Comparison of ENCODE assay signal across 21 cellular contexts in the genomic region with DNA sequence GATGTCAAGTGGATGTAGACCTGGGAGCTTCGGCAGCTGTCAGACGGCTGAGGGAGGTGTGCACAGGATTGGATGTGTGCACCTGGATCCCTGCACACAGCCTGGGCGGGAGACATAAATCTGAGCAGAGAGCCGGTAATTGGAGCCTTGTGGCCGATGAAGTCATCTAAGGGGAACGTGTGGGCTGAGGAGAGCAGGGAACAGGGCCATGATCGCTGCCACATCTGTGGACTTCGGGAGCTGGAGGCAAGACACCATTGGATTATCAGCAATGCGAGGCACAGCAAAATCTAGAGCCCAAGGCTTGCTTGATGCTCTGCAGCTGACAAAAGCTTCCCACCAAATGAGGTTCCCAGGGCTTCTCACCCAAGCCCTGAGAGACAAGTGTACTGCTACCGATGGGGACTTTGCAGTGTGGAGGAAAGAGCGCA.
DNase-seq lines count a peak whose midpoint lies in the region; ATAC-seq and TF ChIP-seq lines count a peak whose summit lies in the region.
"Had no signal": no experiment of that assay in that cellular context is flagged by ENCODE, and none has a peak within 500 bp of the region (broad histone marks: within the 10 kb centered on the region; RNA-seq: fewer than 3 reads in every experiment).

No MANE protein-coding gene starts in this region.

- WGBS in sigmoid colon, 2 donors: 84 to 85% methylated on average over 11 of the region's 11 CpGs

- no peaks in the 10 kb centered on the region for H3K4me1 ChIP-seq in sigmoid colon
- H3K4me1 ChIP-seq: body of pancreas, pancreas, Peyer's patch had no signal

- H3K36me3 ChIP-seq in WERI-Rb-1 (no peaks in the 10 kb centered on the region), sigmoid colon (no peaks in the 10 kb centered on the region)
- H3K36me3 ChIP-seq: BLaER1 treated with 17β-estradiol and CSF1 and Interleukin-3, amounts not matched to agents 10 nM and 100 nM; pancreas; Peyer's patch; thyroid gland had no signal

- POLR2A ChIA-PET in HEK293T (lab: Yijun Ruan, JAX): no interaction called here
- POLR2A ChIA-PET in CD4-positive, alpha-beta T cell (lab: Charles Lee): no interaction called here

- no peak for ATAC-seq in CD4-positive, alpha-beta T cell (ENCODE audit: poor library complexity)
- ATAC-seq: body of pancreas, left ventricle myocardium superior, pancreas had no signal

- H3K36me3 Mint-ChIP-seq in CD4-positive, alpha-beta T cell (ENCODE audit: low read depth): no peaks in the 10 kb centered on the region

- no peaks in the 10 kb centered on the region for H3K9me3 ChIP-seq in WERI-Rb-1 (ENCODE audit: severe bottlenecking)
- no peaks in the 10 kb centered on the region for H3K9me3 ChIP-seq in sigmoid colon
- no peaks in the 10 kb centered on the region for H3K9me3 ChIP-seq in CD4-positive, alpha-beta T cell (ENCODE audit: control insufficient read depth, low read length)
- H3K9me3 ChIP-seq: BLaER1 treated with 17β-estradiol and CSF1 and Interleukin-3, amounts not matched to agents 10 nM and 100 nM; body of pancreas; pancreas; Peyer's patch; thyroid gland had no signal

- no peak overlapping the region for H3K27ac Mint-ChIP-seq in CD4-positive, alpha-beta T cell

- TF ChIP-seq POLR2A in sigmoid colon (IDR thresholded peaks at IDR 0.05) (no peak), erythroblast (IDR thresholded peaks at IDR 0.05; ENCODE audit: low read length) (no peak)

- H3K9me3 Mint-ChIP-seq in CD4-positive, alpha-beta T cell: no peaks in the 10 kb centered on the region

- TF ChIP-seq CTCF in WERI-Rb-1 (IDR thresholded peaks at IDR 0.05; ENCODE audit: low read depth, low read length) (no peak), sigmoid colon (IDR thresholded peaks at IDR 0.05) (no peak)
- no peak for TF ChIP-seq CTCF in CD4-positive, alpha-beta T cell (IDR thresholded peaks at IDR 0.05)

- H3K4me3 ChIP-seq in WERI-Rb-1 (ENCODE audit: low read depth, low read length) (no peak overlapping the region), sigmoid colon (no peak overlapping the region)
- H3K4me3 ChIP-seq: BLaER1 treated with 17β-estradiol and CSF1 and Interleukin-3, amounts not matched to agents 10 nM and 100 nM; body of pancreas; coronary artery; pancreas; Peyer's patch; smooth muscle cell; thyroid gland had no signal

- no peak overlapping the region for H3K27ac ChIP-seq in WERI-Rb-1
- H3K27ac ChIP-seq in sigmoid colon: no peak overlapping the region
- no peak overlapping the region for H3K27ac ChIP-seq in CD4-positive, alpha-beta T cell (ENCODE audit: low read depth, low read length)
- H3K27ac ChIP-seq: BLaER1 treated with 17β-estradiol and CSF1 and Interleukin-3, amounts not matched to agents 10 nM and 100 nM; body of pancreas; coronary artery; pancreas; Peyer's patch; thyroid gland had no signal

- intact Hi-C loops in sigmoid colon (cut with DNase I): no loop called here
- intact Hi-C loops in CD4-positive, alpha-beta T cell (cut with DNase I, micrococcal nuclease): no loop called here

- no peaks in the 10 kb centered on the region for H3K27me3 Mint-ChIP-seq in CD4-positive, alpha-beta T cell

- CTCF ChIA-PET in HEK293T (lab: Yijun Ruan, JAX): no interaction called here
- CTCF ChIA-PET in CD4-positive, alpha-beta T cell (lab: Charles Lee): no interaction called here

- H3K27me3 ChIP-seq in WERI-Rb-1 (ENCODE audit: insufficient read depth, low read depth, severe bottlenecking): no peaks in the 10 kb centered on the region
- H3K27me3 ChIP-seq in sigmoid colon: no peaks in the 10 kb centered on the region
- no peaks in the 10 kb centered on the region for H3K27me3 ChIP-seq in CD4-positive, alpha-beta T cell (ENCODE audit: control insufficient read depth, insufficient read depth, low read length)
- H3K27me3 ChIP-seq: BLaER1 treated with 17β-estradiol and CSF1 and Interleukin-3, amounts not matched to agents 10 nM and 100 nM; body of pancreas; pancreas; Peyer's patch; thyroid gland had no signal

- DNase-seq in COLO668 (lab: John Stamatoyannopoulos, UW; ENCODE audit: unreplicated experiment) (peak; percentile 29), HEK293T (ENCODE audit: extremely low spot score) (peak; percentile 20), WERI-Rb-1 (peak; percentile 51), sigmoid colon (peak; percentile 42), NCI-H748 (lab: John Stamatoyannopoulos, UW; ENCODE audit: unreplicated experiment) (no peak), erythroblast (lab: John Stamatoyannopoulos, UW) (no peak)
- DNase-seq in activated CD4-positive, alpha-beta T cell treated with anti-CD3 and anti-CD28 coated beads for 48 hours: no peak
- DNase-seq in CD4-positive, alpha-beta T cell: no peak
- DNase-seq: activated CD4-positive, alpha-beta T cell treated with anti-CD3 and anti-CD28 coated beads, Interleukin-2, amount 50 U/mL, for 1 hour; activated naive CD4-positive, alpha-beta T cell treated with anti-CD3 and anti-CD28 coated beads, Interleukin-2, amount 50 U/mL, for 16 hours; body of pancreas; DMS79; left ventricle myocardium superior; NCI-H187; NCI-H748 treated with DMSO at 0.1 percent for 48 hours; pancreas; Peyer's patch; thyroid gland had no signal

- no peaks in the 10 kb centered on the region for H3K4me1 Mint-ChIP-seq in CD4-positive, alpha-beta T cell (ENCODE audit: low read depth)

- no peak overlapping the region for H3K4me3 Mint-ChIP-seq in CD4-positive, alpha-beta T cell

- no peak for TF ChIP-seq EP300 in sigmoid colon (IDR thresholded peaks at IDR 0.05)

TF ChIP-seq in HEK293T, 16 proteins besides CTCF, POLR2A, EP300 and RAD21:
- TF ChIP-seq FOXK2 (IDR thresholded peaks at IDR 0.05) (no peak), BHLHE40 (IDR thresholded peaks at IDR 0.05; ENCODE audit: borderline replicate concordance) (no peak), HDGF (IDR thresholded peaks at IDR 0.05; ENCODE audit: borderline replicate concordance) (no peak), SP1 (IDR thresholded peaks at IDR 0.05) (no peak), ZNF384 (IDR thresholded peaks at IDR 0.05) (no peak), ELF4 (IDR thresholded peaks at IDR 0.05) (no peak), CTBP1 (IDR thresholded peaks at IDR 0.05; ENCODE audit: borderline replicate concordance) (no peak), LEF1 (IDR thresholded peaks at IDR 0.05; ENCODE audit: borderline replicate concordance) (no peak), ARNT (IDR thresholded peaks at IDR 0.05) (no peak), SUZ12 (IDR thresholded peaks at IDR 0.05) (no peak), NFRKB (IDR thresholded peaks at IDR 0.05) (no peak)
- TF ChIP-seq, protein P1, sequence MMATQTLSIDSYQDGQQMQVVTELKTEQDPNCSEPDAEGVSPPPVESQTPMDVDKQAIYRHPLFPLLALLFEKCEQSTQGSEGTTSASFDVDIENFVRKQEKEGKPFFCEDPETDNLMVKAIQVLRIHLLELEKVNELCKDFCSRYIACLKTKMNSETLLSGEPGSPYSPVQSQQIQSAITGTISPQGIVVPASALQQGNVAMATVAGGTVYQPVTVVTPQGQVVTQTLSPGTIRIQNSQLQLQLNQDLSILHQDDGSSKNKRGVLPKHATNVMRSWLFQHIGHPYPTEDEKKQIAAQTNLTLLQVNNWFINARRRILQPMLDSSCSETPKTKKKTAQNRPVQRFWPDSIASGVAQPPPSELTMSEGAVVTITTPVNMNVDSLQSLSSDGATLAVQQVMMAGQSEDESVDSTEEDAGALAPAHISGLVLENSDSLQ (IDR thresholded peaks at IDR 0.05): no peak

Comparison
In these comparisons a context has a peak if more than half of its experiments do, and no peak if none do; other contexts are left out.
1. DNase-seq: peak in COLO668 (single experiment), HEK293T (single experiment), WERI-Rb-1 (single experiment) and sigmoid colon (single experiment); none in activated CD4-positive, alpha-beta T cell treated with anti-CD3 and anti-CD28 coated beads for 48 hours (single experiment), CD4-positive, alpha-beta T cell (0 of 10), NCI-H748 (single experiment) and erythroblast (0 of 2).